In the genomic region with DNA sequence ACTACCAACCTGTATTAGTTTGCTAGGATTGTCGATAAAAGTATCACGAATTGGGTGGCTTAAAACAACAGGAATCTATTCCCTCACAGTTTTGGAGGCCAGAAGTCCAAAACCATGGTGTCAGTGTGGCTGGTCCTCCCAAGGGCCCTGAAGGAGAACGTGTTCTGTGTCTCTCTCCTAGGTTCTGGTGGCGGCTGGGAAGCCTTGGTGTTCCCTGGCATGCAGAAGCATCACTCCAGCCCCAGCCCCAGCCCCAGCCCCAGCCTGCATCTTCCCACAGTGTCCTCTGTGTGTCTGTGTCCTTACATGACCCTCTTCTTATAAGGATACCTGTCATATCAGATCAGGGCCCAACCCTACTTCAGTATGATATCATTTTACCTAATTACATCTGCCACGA, we compare ENCODE assay signal across 18 cellular contexts.
DNase-seq lines count a peak whose midpoint lies in the region; ATAC-seq, FAIRE-seq and TF ChIP-seq lines count a peak whose summit lies in the region.
"Had no signal": no experiment of that assay in that cellular context is flagged by ENCODE, and none has a peak within 500 bp of the region (broad histone marks: within the 10 kb centered on the region; RNA-seq: fewer than 3 reads in every experiment).

No MANE protein-coding gene starts in this region.

- WGBS in pancreas, 2 donors: 95% methylated on average over 5 of the region's 5 CpGs

- no peaks in the 10 kb centered on the region for H3K9me3 ChIP-seq in pancreas

- peak; percentile 46 for DNase-seq in coronary artery (ENCODE audit: low spot score)
- peak; percentile 23 for DNase-seq in islet precursor cell
- DNase-seq in type B pancreatic cell (ENCODE audit: extremely low spot score, unreplicated experiment): no peak
- DNase-seq in pancreas: no peak
- DNase-seq: C1 segment of cervical spinal cord; Calu3; CD4-positive, alpha-beta memory T cell; COR-L47; DMS153; DND-41; GM23248; H7; HCEC 1CT had no signal

- peaks cover 5% of the 10 kb centered on the region for H3K27me3 Mint-ChIP-seq in type B pancreatic cell
- H3K27me3 Mint-ChIP-seq: CD4-positive, alpha-beta memory T cell had no signal

- H3K4me3 Mint-ChIP-seq in type B pancreatic cell: no peak overlapping the region
- H3K4me3 Mint-ChIP-seq: CD4-positive, alpha-beta memory T cell had no signal

- FAIRE-seq in pancreas (lab: Jason Lieb, UNC): no peak
- FAIRE-seq: G401.6, GM12892, H1 had no signal

- peaks cover 13% of the 10 kb centered on the region for H3K4me1 Mint-ChIP-seq in type B pancreatic cell (ENCODE audit: unreplicated experiment)
- H3K4me1 Mint-ChIP-seq: CD4-positive, alpha-beta memory T cell had no signal

- H3K27me3 ChIP-seq in pancreas: no peaks in the 10 kb centered on the region

- H3K9me3 Mint-ChIP-seq in type B pancreatic cell: no peaks in the 10 kb centered on the region

- H3K4me1 ChIP-seq in pancreas: no peaks in the 10 kb centered on the region

- H3K27ac ChIP-seq in coronary artery (no peak overlapping the region), pancreas (no peak overlapping the region)
- H3K27ac ChIP-seq: GM23248 had no signal

- H3K4me3 ChIP-seq in coronary artery (no peak overlapping the region), pancreas (no peak overlapping the region)
- H3K4me3 ChIP-seq: GM23248 had no signal

- no peak for ATAC-seq in GM21367 (IDR thresholded peaks at IDR 0.05; ENCODE audit: unreplicated experiment)
- no peak for ATAC-seq in pancreas
- no peak for ATAC-seq in SK-N-SH treated with all-trans-retinoic acid at 6 μM for 48 hours

- H3K36me3 Mint-ChIP-seq in type B pancreatic cell: peaks cover 4% of the 10 kb centered on the region

- peak overlapping the region; percentile 38 for H3K27ac Mint-ChIP-seq in type B pancreatic cell

- no peaks in the 10 kb centered on the region for H3K36me3 ChIP-seq in pancreas

- no peak for TF ChIP-seq CTCF in coronary artery (IDR thresholded peaks at IDR 0.05)
- no peak for TF ChIP-seq CTCF in type B pancreatic cell (conservative IDR thresholded peaks at IDR 0.05)
- TF ChIP-seq CTCF in pancreas (IDR thresholded peaks at IDR 0.05): no peak

- intact Hi-C loops in pancreas (cut with DNase I): no loop called here

TF ChIP-seq in SK-N-SH treated with all-trans-retinoic acid at 6 μM for 48 hours, 23 proteins besides CTCF, POLR2A, EP300 and RAD21:
- TF ChIP-seq ZFP3 (CRISPR knock-in tag; IDR thresholded peaks at IDR 0.05) (no peak), ESRRG (CRISPR knock-in tag; IDR thresholded peaks at IDR 0.05) (no peak)

Comparison
In these comparisons a context has a peak if more than half of its experiments do, and no peak if none do; other contexts are left out.
1. DNase-seq: peak in coronary artery (single experiment) and islet precursor cell (single experiment); none in type B pancreatic cell (single experiment) and pancreas (0 of 6).